1 cellular context compared by ENCODE assay signal in the genomic region with DNA sequence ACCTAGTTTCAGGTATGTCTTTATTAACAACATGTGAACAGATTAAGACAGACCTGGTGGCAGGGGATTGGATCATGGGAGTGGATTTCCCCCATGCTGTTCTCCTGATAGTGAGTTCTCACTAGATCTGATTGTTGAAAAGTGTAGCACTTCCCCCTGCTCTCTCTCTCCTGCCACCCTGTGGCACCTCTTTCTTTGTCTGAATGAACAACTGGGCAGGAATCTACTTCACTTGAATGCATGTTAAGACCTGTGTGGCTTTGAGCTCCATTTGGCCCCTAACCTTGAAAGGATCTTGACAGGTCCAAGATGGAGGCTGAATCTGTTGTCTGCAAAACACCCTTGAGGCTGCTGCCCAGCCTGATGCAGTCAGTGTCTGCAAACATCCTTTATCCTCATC.
TF ChIP-seq lines count a peak whose summit lies in the region.

No MANE protein-coding gene starts in this region.

TF ChIP-seq in HepG2, 621 proteins besides CTCF, POLR2A, EP300 and RAD21 (continued from another document):
- TF ChIP-seq ZNF280D (CRISPR knock-in tag; IDR thresholded peaks at IDR 0.05): no peak
- TF ChIP-seq SP140L (CRISPR knock-in tag; IDR thresholded peaks at IDR 0.05; ENCODE audit: borderline replicate concordance): no peak
- TF ChIP-seq NFATC3 (CRISPR knock-in tag; IDR thresholded peaks at IDR 0.05): no peak
- TF ChIP-seq ZNF460 (CRISPR knock-in tag; IDR thresholded peaks at IDR 0.05; ENCODE audit: borderline replicate concordance): no peak
- no peak for TF ChIP-seq ZNF678 (CRISPR knock-in tag; IDR thresholded peaks at IDR 0.05)
